16 cellular contexts compared by ENCODE assay signal in genomic region chr4:86633854-86634253, GRCh38.
"Had no signal": no experiment of that assay in that cellular context is flagged by ENCODE, and none has a peak within 500 bp of the region (broad histone marks: within the 10 kb centered on the region; RNA-seq: fewer than 3 reads in every experiment).

No MANE protein-coding gene starts in this region.

- DNase-seq: activated CD4-positive, alpha-beta T cell treated with anti-CD3 and anti-CD28 coated beads for 4 hours; activated CD8-positive, alpha-beta memory T cell treated with anti-CD3 and anti-CD28 coated beads, Interleukin-2, amount 50 U/mL, for 48 hours; activated CD8-positive, alpha-beta T cell treated with anti-CD3 and anti-CD28 coated beads for 36 hours; activated naive CD4-positive, alpha-beta T cell treated with anti-CD3 and anti-CD28 coated beads for 36 hours; adrenal gland; central memory CD4-positive, alpha-beta T cell; foreskin melanocyte; heart left ventricle; posterior cingulate gyrus; small intestine; T-cell; tibial artery; WERI-Rb-1 had no signal

- H3K9me3 ChIP-seq: adrenal gland, right atrium auricular region, tibial artery had no signal

- H3K27ac Mint-ChIP-seq: activated CD8-positive, alpha-beta T cell treated with anti-CD3 and anti-CD28 coated beads for 36 hours; activated naive CD4-positive, alpha-beta T cell treated with anti-CD3 and anti-CD28 coated beads for 36 hours; dendritic cell treated with granulocyte-macrophage colony-stimulating factor and Interleukin-4, amounts not matched to agents 40 ng/mL and 50 ng/mL, for 4 days; stimulated activated memory B cell treated with anti-CD40 and anti-IgM and Interleukin-4, amounts not matched to agents 10 μg/mL and 1 μg/mL and 100 μg/mL, for 72 hours; T-cell had no signal

- H3K27me3 ChIP-seq: adrenal gland, heart left ventricle, right atrium auricular region, tibial artery had no signal

- H3K9me3 Mint-ChIP-seq: dendritic cell treated with granulocyte-macrophage colony-stimulating factor and Interleukin-4, amounts not matched to agents 40 ng/mL and 50 ng/mL, for 4 days had no signal

- H3K36me3 Mint-ChIP-seq: stimulated activated memory B cell treated with anti-CD40 and anti-IgM and Interleukin-4, amounts not matched to agents 10 μg/mL and 1 μg/mL and 100 μg/mL, for 72 hours had no signal

- H3K4me1 Mint-ChIP-seq: stimulated activated memory B cell treated with anti-CD40 and anti-IgM and Interleukin-4, amounts not matched to agents 10 μg/mL and 1 μg/mL and 100 μg/mL, for 72 hours; T-cell had no signal

- H3K4me3 Mint-ChIP-seq: activated CD8-positive, alpha-beta T cell treated with anti-CD3 and anti-CD28 coated beads for 36 hours; activated naive CD4-positive, alpha-beta T cell treated with anti-CD3 and anti-CD28 coated beads for 36 hours; dendritic cell treated with granulocyte-macrophage colony-stimulating factor and Interleukin-4, amounts not matched to agents 40 ng/mL and 50 ng/mL, for 4 days; stimulated activated memory B cell treated with anti-CD40 and anti-IgM and Interleukin-4, amounts not matched to agents 10 μg/mL and 1 μg/mL and 100 μg/mL, for 72 hours; T-cell had no signal

- H3K36me3 ChIP-seq: adrenal gland, right atrium auricular region had no signal

- ATAC-seq: activated CD8-positive, alpha-beta T cell treated with anti-CD3 and anti-CD28 coated beads for 36 hours; heart left ventricle; stimulated activated memory B cell treated with anti-CD40 and anti-IgM and Interleukin-4, amounts not matched to agents 10 μg/mL and 1 μg/mL and 100 μg/mL, for 72 hours; T-cell had no signal

- H3K27me3 Mint-ChIP-seq: activated CD8-positive, alpha-beta T cell treated with anti-CD3 and anti-CD28 coated beads for 36 hours; dendritic cell treated with granulocyte-macrophage colony-stimulating factor and Interleukin-4, amounts not matched to agents 40 ng/mL and 50 ng/mL, for 4 days had no signal

- H3K4me3 ChIP-seq: heart left ventricle, right atrium auricular region, tibial artery had no signal

- H3K4me1 ChIP-seq: heart left ventricle, right atrium auricular region had no signal

- H3K27ac ChIP-seq: adrenal gland, heart left ventricle, right atrium auricular region, tibial artery, WERI-Rb-1 had no signal
